ENCODE assay signal across 8 cellular contexts in genomic region chr7:39565538-39565937, GRCh38. TPM values are rescaled to one million over a fixed set of nuclear protein-coding genes. Genes with fewer than 3 reads are reported as not detected.
A peak's percentile ranks its signal among the peaks of the same experiment; 100 is the strongest.
DNase-seq lines count a peak whose midpoint lies in the region; ATAC-seq and TF ChIP-seq lines count a peak whose summit lies in the region.

No MANE protein-coding gene starts in this region.

- H3K36me3 ChIP-seq in heart left ventricle = peaks cover 0 to 9% (median 6%) of the 10 kb centered on the region in 9 donors
- H3K36me3 ChIP-seq in body of pancreas (replicated peaks in 1 of 2; ENCODE audit: insufficient read depth in 1 of 2, low read depth in 2 of 2) = no peaks in the 10 kb centered on the region
- no peaks in the 10 kb centered on the region for H3K36me3 ChIP-seq in uterus

- no peaks in the 10 kb centered on the region for H3K36me3 Mint-ChIP-seq in memory B cell

- no peak for ATAC-seq in heart left ventricle
- ATAC-seq in left ventricle myocardium superior = no peak
- ATAC-seq in body of pancreas = no peak
- no peak for ATAC-seq in memory B cell (ENCODE audit: low read depth)

- peaks cover 2% of the 10 kb centered on the region for H3K9me3 Mint-ChIP-seq in memory B cell

- H3K9me3 ChIP-seq in heart left ventricle (no peaks in the 10 kb centered on the region), body of pancreas (no peaks in the 10 kb centered on the region), uterus (no peaks in the 10 kb centered on the region)

- H3K4me1 Mint-ChIP-seq in memory B cell = peaks cover 17% of the 10 kb centered on the region

- H3K4me1 ChIP-seq in heart left ventricle (peaks cover 5 to 19% (median 12%) of the 10 kb centered on the region in 12 donors), body of pancreas (peaks cover 17% of the 10 kb centered on the region), uterus (no peaks in the 10 kb centered on the region)

- H3K27me3 ChIP-seq in heart left ventricle (no peaks in the 10 kb centered on the region), body of pancreas (no peaks in the 10 kb centered on the region), uterus (no peaks in the 10 kb centered on the region)

- no peak for TF ChIP-seq POLR2A in heart left ventricle (IDR thresholded peaks at IDR 0.05)
- TF ChIP-seq POLR2A in body of pancreas (IDR thresholded peaks at IDR 0.05) = no peak
- no peak for TF ChIP-seq POLR2A in uterus (IDR thresholded peaks at IDR 0.05)

- H3K27me3 Mint-ChIP-seq in memory B cell = no peaks in the 10 kb centered on the region

- peak overlapping the region; percentile 95 for H3K27ac Mint-ChIP-seq in memory B cell

- WGBS in heart left ventricle, 4 donors = 48 to 55% (median 53%) methylated on average over 4 of the region's 4 CpGs
- WGBS in body of pancreas, 2 donors = 22 to 23% methylated on average over 4 of the region's 4 CpGs

- intact Hi-C loops in heart left ventricle (cut with DNase I) = no loop called here
- intact Hi-C loops in left ventricle myocardium superior (cut with micrococcal nuclease) = no loop called here
- intact Hi-C loops in body of pancreas (cut with DNase I) = no loop called here
- intact Hi-C loops in uterus (cut with DNase I; ENCODE audit: low total_unique reads) = no loop called here

- no peak for TF ChIP-seq CTCF in heart left ventricle (IDR thresholded peaks at IDR 0.05)
- no peak for TF ChIP-seq CTCF in body of pancreas (IDR thresholded peaks at IDR 0.05)
- TF ChIP-seq CTCF in uterus (IDR thresholded peaks at IDR 0.05) = no peak
- TF ChIP-seq CTCF in GM20000 (IDR thresholded peaks at IDR 0.05; ENCODE audit: extremely low read depth, missing control alignments) = no peak

- peak overlapping the region; percentile 100 for H3K4me3 Mint-ChIP-seq in memory B cell

- H3K4me3 ChIP-seq in heart left ventricle (peak overlapping the region; percentile 59 to 89 (median 80)), body of pancreas (peak overlapping the region in 1 of 2 donors; percentile 67), uterus (peak overlapping the region; percentile 62 to 67)

- DNase-seq in heart left ventricle (no peak), left ventricle myocardium superior (no peak), body of pancreas (no peak), memory B cell (ENCODE audit: low spot score in 2 of 2) (no peak), uterus (no peak), GM20000 (ENCODE audit: low spot score) (no peak), NCI-H1436 treated with DMSO at 0.1 percent for 48 hours (lab: John Stamatoyannopoulos, UW) (no peak)
- DNase-seq in effector CD4-positive, alpha-beta T cell = no peak

- H3K27ac ChIP-seq in heart left ventricle = peak overlapping the region in 11 of 12 donors; percentile 62 to 88 (median 82)
- peak overlapping the region in 3 of 4 donors; percentile 69 to 83 (median 71) for H3K27ac ChIP-seq in body of pancreas
- peak overlapping the region; percentile 70 to 71 for H3K27ac ChIP-seq in uterus

RNA-seq across cellular contexts. Expression of gene YAE1, which starts 0.7 kb away (rescaled TPM):
- 10 to 100 TPM in 8 of 9 donors, 1 to 10 TPM in 1; 8.4 to 19.5 (median 16.1) TPM for total RNA-seq in heart left ventricle
- 10 to 100 TPM; 22.7 to 27.7 TPM for polyA plus RNA-seq in heart left ventricle
- 15.9 TPM for total RNA-seq in left ventricle myocardium superior
- total RNA-seq in body of pancreas = 1 to 10 TPM; 6.6 to 9.9 TPM
- 10 to 100 TPM; 16.8 to 54.2 (median 41.7) TPM for total RNA-seq in uterus

RNA-seq across cellular contexts. Expression of gene RALA, which starts 57.8 kb away (rescaled TPM):
- total RNA-seq in heart left ventricle (10 to 100 TPM; 13.5 to 37.1 (median 23.4) TPM), left ventricle myocardium superior (38.0 TPM), body of pancreas (10 to 100 TPM; 10.5 to 14.5 TPM), uterus (10 to 100 TPM in 3 of 4 donors, 1 to 10 TPM in 1; 7.4 to 31.1 (median 17.6) TPM)
- 10 to 100 TPM; 17.3 to 32.0 TPM for polyA plus RNA-seq in heart left ventricle
